ENCODE assay signal across 8 cellular contexts in genomic region chr2:73176881-73177644, GRCh38. TPM values are rescaled to one million over a fixed set of nuclear protein-coding genes. Genes with fewer than 3 reads are reported as not detected.
DNase-seq lines count a peak whose midpoint lies in the region; ATAC-seq and TF ChIP-seq lines count a peak whose summit lies in the region.

No MANE protein-coding gene starts in this region.

- no peaks in the 10 kb centered on the region for H3K36me3 ChIP-seq in adrenal gland (replicated peaks in 1 of 2)
- H3K36me3 ChIP-seq in left ventricle myocardium inferior: no peaks in the 10 kb centered on the region
- H3K36me3 ChIP-seq in prostate gland: no peaks in the 10 kb centered on the region

- DNase-seq in NCI-H1105 treated with DMSO at 0.1 percent for 48 hours (lab: John Stamatoyannopoulos, UW) (peak; percentile 77), T follicular helper cell (ENCODE audit: low read depth) (peak; percentile 78), adrenal gland (peak; percentile 85 to 95 (median 89)), left ventricle myocardium inferior (peak; percentile 94), prostate gland (ENCODE audit: low spot score) (peak; percentile 86), ureter (ENCODE audit: low spot score) (peak; percentile 92)

- peak; percentile 98 for TF ChIP-seq CTCF in GM12874 (IDR thresholded peaks at IDR 0.05; ENCODE audit: insufficient read depth, low read depth, low read length)
- peak; percentile 95 to 98 (median 97) for TF ChIP-seq CTCF in adrenal gland (IDR thresholded peaks at IDR 0.05)
- TF ChIP-seq CTCF in left ventricle myocardium inferior (IDR thresholded peaks at IDR 0.05; ENCODE audit: borderline replicate concordance): peak; percentile 98
- peak; percentile 92 to 98 (median 98) for TF ChIP-seq CTCF in prostate gland (IDR thresholded peaks at IDR 0.05)

- H3K4me1 ChIP-seq in adrenal gland (replicated peaks in 1 of 2) (peaks cover 17 to 18% of the 10 kb centered on the region in 2 donors), left ventricle myocardium inferior (peaks cover 29% of the 10 kb centered on the region), prostate gland (replicated peaks) (peaks cover 9% of the 10 kb centered on the region)

- peaks cover 3% of the 10 kb centered on the region for H3K27me3 ChIP-seq in adrenal gland
- H3K27me3 ChIP-seq in left ventricle myocardium inferior (ENCODE audit: low read depth): peaks cover 35% of the 10 kb centered on the region
- no peaks in the 10 kb centered on the region for H3K27me3 ChIP-seq in prostate gland (replicated peaks; ENCODE audit: insufficient read depth)

- WGBS in adrenal gland, 4 donors: 1 to 3% (median 1%) methylated on average over 24 to 56 of the region's 56 CpGs
- 2% methylated on average over 52 of the region's 56 CpGs for WGBS in prostate gland

- intact Hi-C loops in adrenal gland (cut with DNase I): loop anchor here (5.0 to 10.0 kb wide), 2 partner anchors 182 to 185 kb away; no protein-coding TSS in a partner anchor
- intact Hi-C loops in left ventricle myocardium inferior (cut with micrococcal nuclease): no loop called here
- intact Hi-C loops in prostate gland (cut with DNase I): loop anchor here (5.0 to 10.0 kb wide), 3 partner anchors 90 to 402 kb away; no protein-coding TSS in a partner anchor

- peak; percentile 87 for ATAC-seq in HG02759 (IDR thresholded peaks at IDR 0.05; ENCODE audit: unreplicated experiment)

- H3K27ac ChIP-seq in adrenal gland: peak overlapping the region in 2 of 5 donors; percentile 50 to 79
- peak overlapping the region; percentile 90 for H3K27ac ChIP-seq in left ventricle myocardium inferior (replicated peaks)
- H3K27ac ChIP-seq in prostate gland: peak overlapping the region; percentile 62 to 67

- H3K9me3 ChIP-seq in adrenal gland (replicated peaks in 1 of 3) (no peaks in the 10 kb centered on the region), left ventricle myocardium inferior (replicated peaks) (no peaks in the 10 kb centered on the region), prostate gland (no peaks in the 10 kb centered on the region)

- TF ChIP-seq POLR2A in adrenal gland (IDR thresholded peaks at IDR 0.05) (no peak), prostate gland (IDR thresholded peaks at IDR 0.05) (no peak)

- H3K4me3 ChIP-seq in adrenal gland (peak overlapping the region in 3 of 4 donors; percentile 23 to 61 (median 41)), left ventricle myocardium inferior (peak overlapping the region; percentile 72), prostate gland (peak overlapping the region; percentile 49 to 50)

RNA-seq across cellular contexts. Expression of gene NOTO, which starts 25.3 kb away (rescaled TPM):
- not detected for total RNA-seq in adrenal gland
- polyA plus RNA-seq in adrenal gland: under 1 TPM; 0.03 to 0.08 (median 0.05) TPM
- not detected for total RNA-seq in left ventricle myocardium inferior
- total RNA-seq in prostate gland: not detected
- not detected for total RNA-seq in ureter

RNA-seq across cellular contexts. Expression of gene SMYD5, which starts 37.0 kb away (rescaled TPM):
- 10 to 100 TPM in 7 of 8 donors, 1 to 10 TPM in 1; 8.7 to 35.0 (median 27.8) TPM for total RNA-seq in adrenal gland
- polyA plus RNA-seq in adrenal gland: 10 to 100 TPM; 25.7 to 45.4 (median 34.7) TPM
- total RNA-seq in left ventricle myocardium inferior: 18.2 TPM
- 10 to 100 TPM; 12.5 to 36.6 TPM for total RNA-seq in prostate gland
- total RNA-seq in ureter: 36.3 TPM

RNA-seq across cellular contexts. Expression of gene PRADC1, which starts 56.0 kb away (rescaled TPM):
- total RNA-seq in adrenal gland (10 to 100 TPM; 24.4 to 76.3 (median 33.3) TPM), left ventricle myocardium inferior (97.4 TPM), prostate gland (10 to 100 TPM; 21.4 to 26.3 TPM), ureter (19.1 TPM)
- 10 to 100 TPM; 37.9 to 65.8 (median 63.2) TPM for polyA plus RNA-seq in adrenal gland

RNA-seq across cellular contexts. Expression of gene CCT7, which starts 57.0 kb away (rescaled TPM):
- total RNA-seq in adrenal gland (100 to 1,000 TPM; 203 to 581 (median 294) TPM), left ventricle myocardium inferior (197 TPM), prostate gland (100 to 1,000 TPM; 206 to 242 TPM), ureter (237 TPM)
- 100 to 1,000 TPM; 120 to 424 (median 246) TPM for polyA plus RNA-seq in adrenal gland
